Comparison of ENCODE assay signal across 30 cellular contexts in genomic region chr2:2758793-2759367, GRCh38.
"Had no signal": no experiment of that assay in that cellular context is flagged by ENCODE, and none has a peak within 500 bp of the region (broad histone marks: within the 10 kb centered on the region; RNA-seq: fewer than 3 reads in every experiment).

No MANE protein-coding gene starts in this region.

- ATAC-seq: activated CD4-positive, alpha-beta T cell treated with anti-CD3 and anti-CD28 coated beads for 36 hours; activated CD8-positive, alpha-beta memory T cell treated with anti-CD3 and anti-CD28 coated beads, Interleukin-2, amount 10 ng/mL, durations not matched to agents 7 days and 5 days; activated CD8-positive, alpha-beta T cell treated with anti-CD3 and anti-CD28 coated beads, Interleukin-2, amount 10 ng/mL, durations not matched to agents 7 days and 5 days; activated naive CD8-positive, alpha-beta T cell treated with anti-CD3 and anti-CD28 coated beads, Interleukin-2, amount 50 U/mL, for 24 hours; body of pancreas; effector memory CD8-positive, alpha-beta T cell; foreskin keratinocyte; gastrocnemius medialis had no signal

- H3K36me3 ChIP-seq: adrenal gland, esophagus muscularis mucosa, gastrocnemius medialis, heart right ventricle had no signal

- H3K27me3 ChIP-seq: adrenal gland, body of pancreas, esophagus muscularis mucosa, foreskin keratinocyte, gastrocnemius medialis, heart right ventricle had no signal

- H3K4me3 ChIP-seq: adrenal gland, body of pancreas, esophagus muscularis mucosa, gastrocnemius medialis, heart right ventricle had no signal

- FAIRE-seq: colon had no signal

- DNase-seq: activated CD4-positive, alpha-beta memory T cell treated with anti-CD3 and anti-CD28 coated beads for 36 hours; activated CD4-positive, alpha-beta T cell treated with anti-CD3 and anti-CD28 coated beads for 36 hours; activated CD4-positive, alpha-beta T cell treated with anti-CD3 and anti-CD28 coated beads, Interleukin-2, amount 10 ng/mL, durations not matched to agents 24 days and 14 days; activated CD4-positive, CD25-positive, alpha-beta regulatory T cell; activated CD4-positive, CD25-positive, alpha-beta regulatory T cell treated with anti-CD3 and anti-CD28 coated beads, Interleukin-2, amount 50 U/mL, for 72 hours; activated CD8-positive, alpha-beta memory T cell treated with anti-CD3 and anti-CD28 coated beads, Interleukin-2, amount 10 ng/mL, durations not matched to agents 7 days and 5 days; activated CD8-positive, alpha-beta memory T cell treated with anti-CD3 and anti-CD28 coated beads, Interleukin-2, amount 50 U/mL, for 4 hours; activated CD8-positive, alpha-beta T cell treated with anti-CD3 and anti-CD28 coated beads, Interleukin-2, amount 10 ng/mL, durations not matched to agents 7 days and 5 days; activated effector memory CD4-positive, alpha-beta T cell treated with anti-CD3 and anti-CD28 coated beads, Interleukin-2, amount 50 U/mL, for 16 hours; activated naive CD4-positive, alpha-beta T cell treated with anti-CD3 and anti-CD28 coated beads for 36 hours; activated naive CD8-positive, alpha-beta T cell treated with anti-CD3 and anti-CD28 coated beads for 36 hours; activated naive CD8-positive, alpha-beta T cell treated with anti-CD3 and anti-CD28 coated beads, Interleukin-2, amount 50 U/mL, for 24 hours; activated T-cell treated with anti-CD3 and anti-CD28 coated beads, Interleukin-2, amount 50 U/mL, for 1 hour; activated T-cell treated with anti-CD3 and anti-CD28 coated beads, Interleukin-2, amount 50 U/mL, for 48 hours; adrenal gland; amygdala; aorta; body of pancreas; cortex of kidney; dermis blood vessel endothelial cell; effector CD4-positive, alpha-beta T cell; effector memory CD8-positive, alpha-beta T cell; erythroblast; foreskin keratinocyte; gastrocnemius medialis; heart right ventricle; T-helper 1 cell; T-helper 2 cell had no signal

- H3K27ac ChIP-seq: adrenal gland, body of pancreas, esophagus muscularis mucosa, foreskin keratinocyte, gastrocnemius medialis, heart right ventricle had no signal

- H3K4me1 ChIP-seq: adrenal gland, body of pancreas had no signal

- H3K9me3 ChIP-seq: adrenal gland, gastrocnemius medialis had no signal
